In genomic region chr11:67111261-67111660, GRCh38 we compare ENCODE assay signal across 23 cellular contexts. TPM values are rescaled to one million over a fixed set of nuclear protein-coding genes. Genes with fewer than 3 reads are reported as not detected.
DNase-seq lines count a peak whose midpoint lies in the region; ATAC-seq and TF ChIP-seq lines count a peak whose summit lies in the region.
"Had no signal": no experiment of that assay in that cellular context is flagged by ENCODE, and none has a peak within 500 bp of the region (broad histone marks: within the 10 kb centered on the region; RNA-seq: fewer than 3 reads in every experiment).

No MANE protein-coding gene starts in this region.

- H3K9ac ChIP-seq in SK-N-MC (ENCODE audit: insufficient read length): no peak overlapping the region

- intact Hi-C loops in Right ventricle myocardium inferior (cut with DNase I): no loop called here

- H3K4me1 ChIP-seq in right atrium auricular region: no peaks in the 10 kb centered on the region
- peaks cover 13% of the 10 kb centered on the region for H3K4me1 ChIP-seq in suprapubic skin

- H3K9me3 Mint-ChIP-seq in type B pancreatic cell: no peaks in the 10 kb centered on the region
- H3K9me3 Mint-ChIP-seq: activated naive CD8-positive, alpha-beta T cell treated with anti-CD3 and anti-CD28 coated beads for 36 hours; IgD-negative memory B cell; memory B cell; naive thymus-derived CD4-positive, alpha-beta T cell; T-cell had no signal

- H3K9me3 ChIP-seq in right atrium auricular region: no peaks in the 10 kb centered on the region
- H3K9me3 ChIP-seq in SK-N-MC (ENCODE audit: low read depth, low read length): no peaks in the 10 kb centered on the region
- H3K9me3 ChIP-seq in suprapubic skin: no peaks in the 10 kb centered on the region

- ATAC-seq in Right ventricle myocardium inferior: peak; percentile 30
- no peak for ATAC-seq in HG03521 (IDR thresholded peaks at IDR 0.05; ENCODE audit: unreplicated experiment)
- ATAC-seq: naive thymus-derived CD4-positive, alpha-beta T cell; right cardiac atrium; T-cell had no signal

- H3K4me3 ChIP-seq in right atrium auricular region (no peak overlapping the region), SK-N-MC (no peak overlapping the region), fibroblast of villous mesenchyme (ENCODE audit: low read depth, low read length) (no peak overlapping the region), suprapubic skin (no peak overlapping the region)

- no peak for TF ChIP-seq CTCF in right atrium auricular region (IDR thresholded peaks at IDR 0.05)
- no peak for TF ChIP-seq CTCF in fibroblast of villous mesenchyme (IDR thresholded peaks at IDR 0.05; ENCODE audit: insufficient read depth, low read depth, low read length)
- no peak for TF ChIP-seq CTCF in suprapubic skin (IDR thresholded peaks at IDR 0.05)
- TF ChIP-seq CTCF in type B pancreatic cell (conservative IDR thresholded peaks at IDR 0.05): no peak

- H3K4me3 Mint-ChIP-seq in type B pancreatic cell: no peak overlapping the region
- H3K4me3 Mint-ChIP-seq: activated naive CD8-positive, alpha-beta T cell treated with anti-CD3 and anti-CD28 coated beads for 36 hours; IgD-negative memory B cell; memory B cell; naive thymus-derived CD4-positive, alpha-beta T cell; T-cell had no signal

- 32% methylated on average over 1 of the region's 1 CpG for WGBS in suprapubic skin

- DNase-seq in Right ventricle myocardium inferior (ENCODE audit: missing footprints) (no peak), right atrium auricular region (ENCODE audit: low spot score) (no peak), SK-N-MC (ENCODE audit: low read depth, low spot score) (no peak), fibroblast of villous mesenchyme (ENCODE audit: low read depth) (peak; percentile 52), suprapubic skin (ENCODE audit: low spot score in 2 of 2) (no peak), NCI-H226 (no peak), type B pancreatic cell (ENCODE audit: extremely low spot score, unreplicated experiment) (no peak)
- DNase-seq: activated naive CD8-positive, alpha-beta T cell treated with anti-CD3 and anti-CD28 coated beads for 36 hours; C1 segment of cervical spinal cord; effector CD4-positive, alpha-beta T cell; erythroblast; glutamatergic neuron; kidney glomerular epithelial cell; naive thymus-derived CD4-positive, alpha-beta T cell; NCI-H1436 treated with DMSO at 0.1 percent for 48 hours; NCI-H69; right cardiac atrium; SHP77 treated with DMSO at 0.1 percent for 48 hours; T-cell had no signal

- H3K36me3 ChIP-seq in right atrium auricular region: no peaks in the 10 kb centered on the region
- no peaks in the 10 kb centered on the region for H3K36me3 ChIP-seq in SK-N-MC (ENCODE audit: insufficient read depth, low read length)
- no peaks in the 10 kb centered on the region for H3K36me3 ChIP-seq in suprapubic skin

- H3K27ac Mint-ChIP-seq in type B pancreatic cell: no peak overlapping the region
- H3K27ac Mint-ChIP-seq: activated naive CD8-positive, alpha-beta T cell treated with anti-CD3 and anti-CD28 coated beads for 36 hours; IgD-negative memory B cell; memory B cell; naive thymus-derived CD4-positive, alpha-beta T cell; T-cell had no signal

- H3K36me3 Mint-ChIP-seq in type B pancreatic cell: no peaks in the 10 kb centered on the region
- H3K36me3 Mint-ChIP-seq: activated naive CD8-positive, alpha-beta T cell treated with anti-CD3 and anti-CD28 coated beads for 36 hours; naive thymus-derived CD4-positive, alpha-beta T cell; T-cell had no signal

- no peak overlapping the region for H3K27ac ChIP-seq in right atrium auricular region
- peak overlapping the region; percentile 17; the same call in 1 of the 2 replicates for H3K27ac ChIP-seq in SK-N-MC
- H3K27ac ChIP-seq in suprapubic skin: peak overlapping the region; percentile 11

- no peak for TF ChIP-seq EP300 in suprapubic skin (IDR thresholded peaks at IDR 0.05)

- H3K27me3 Mint-ChIP-seq in type B pancreatic cell: no peaks in the 10 kb centered on the region
- H3K27me3 Mint-ChIP-seq: activated naive CD8-positive, alpha-beta T cell treated with anti-CD3 and anti-CD28 coated beads for 36 hours; IgD-negative memory B cell; T-cell had no signal

- TF ChIP-seq POLR2A in suprapubic skin (IDR thresholded peaks at IDR 0.05): no peak

- H3K27me3 ChIP-seq in right atrium auricular region (no peaks in the 10 kb centered on the region), suprapubic skin (no peaks in the 10 kb centered on the region)

- H3K4me1 Mint-ChIP-seq in type B pancreatic cell (ENCODE audit: unreplicated experiment): no peaks in the 10 kb centered on the region

RNA-seq across cellular contexts. Expression of gene KDM2A, which starts 7.8 kb away (rescaled TPM):
- total RNA-seq in Right ventricle myocardium inferior (41.3 TPM), right atrium auricular region (10 to 100 TPM; 27.7 to 37.3 TPM), fibroblast of villous mesenchyme (50.5 and 52.8 TPM in 2 replicates), suprapubic skin (100 to 1,000 TPM in 1 of 4 donors, 10 to 100 TPM in 3; 76.0 to 142 (median 84.8) TPM), type B pancreatic cell (ENCODE audit: low replicate concordance) (97.5 and 169 TPM in 2 replicates)

RNA-seq across cellular contexts. Expression of gene RHOD, which starts 54.6 kb away (rescaled TPM):
- total RNA-seq in Right ventricle myocardium inferior (62.5 TPM), right atrium auricular region (10 to 100 TPM; 39.1 to 68.5 TPM), fibroblast of villous mesenchyme (12.5 and 13.9 TPM in 2 replicates), suprapubic skin (10 to 100 TPM; 25.1 to 95.5 (median 65.9) TPM), type B pancreatic cell (ENCODE audit: low replicate concordance) (21.2 and 95.6 TPM in 2 replicates)
- total RNA-seq: Daoy had no signal

Comparison
In these comparisons a context has a peak if more than half of its experiments do, and no peak if none do; other contexts are left out.
1. H3K27ac ChIP-seq: peak in SK-N-MC (single experiment) and suprapubic skin (single experiment); none in right atrium auricular region (0 of 2).